Comparison of ENCODE assay signal across 6 cellular contexts in the genomic region with DNA sequence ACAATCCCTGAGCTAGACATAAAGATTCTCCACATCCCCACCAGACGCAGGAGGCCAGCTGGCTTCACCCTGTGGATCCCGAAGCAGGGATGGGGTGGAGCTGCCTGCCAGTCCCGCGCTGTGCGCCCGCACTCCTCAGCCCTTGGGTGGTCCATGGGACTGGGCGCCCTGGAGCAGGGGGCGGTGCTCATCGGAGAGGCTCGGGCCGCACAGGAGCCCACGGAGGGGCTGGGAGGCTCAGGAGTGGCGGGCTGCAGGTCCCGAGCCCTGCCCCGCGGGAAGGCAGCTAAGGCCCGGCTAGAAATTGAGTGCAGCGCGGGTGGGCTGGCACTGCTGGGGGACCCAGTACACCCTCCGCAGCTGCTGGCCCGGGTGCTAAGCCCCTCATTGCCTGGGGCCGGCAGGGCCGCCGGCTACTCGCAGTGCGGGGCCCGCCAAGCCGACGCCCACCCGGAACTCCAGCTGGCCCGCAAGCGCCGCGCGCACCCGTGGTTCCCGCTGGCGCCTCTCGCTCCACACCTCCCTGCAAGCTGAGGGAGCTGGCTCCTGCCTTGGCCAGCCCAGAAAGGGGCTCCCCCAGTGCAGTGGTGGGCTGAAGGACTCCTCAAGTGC.
DNase-seq lines count a peak whose midpoint lies in the region; ATAC-seq and TF ChIP-seq lines count a peak whose summit lies in the region.
"Not testable (repeated sequence)": the region's sequence is repeated elsewhere in the genome, so short reads cannot be mapped to it uniquely, and the experiment has no call there.

No MANE protein-coding gene starts in this region.

- intact Hi-C loops in left ventricle myocardium superior (cut with micrococcal nuclease); posterior vena cava (cut with DNase I); testis (cut with DNase I; ENCODE audit: low total_unique reads): not testable (repeated sequence)

- not testable (repeated sequence) for ATAC-seq in WTC11, left ventricle myocardium superior

- not testable (repeated sequence) for TF ChIP-seq CTCF in WTC11 (IDR thresholded peaks at IDR 0.05); chondrocyte (IDR thresholded peaks at IDR 0.05); testis (IDR thresholded peaks at IDR 0.05)

- not testable (repeated sequence) for H3K79me1 ChIP-seq in mesenchymal stem cell (replicated peaks; ENCODE audit: low read length, poor library complexity, severe bottlenecking)

- not testable (repeated sequence) for H3K27ac ChIP-seq in mesenchymal stem cell (ENCODE audit: low read length, poor library complexity, severe bottlenecking); testis

- not testable (repeated sequence) for H3K23ac ChIP-seq in mesenchymal stem cell (ENCODE audit: low read length in 2 of 2)

- not testable (repeated sequence) for H3K27me3 ChIP-seq in mesenchymal stem cell (ENCODE audit: control insufficient read depth in 1 of 2, insufficient read depth in 1 of 2, low read length in 2 of 2); testis

- H3K4ac ChIP-seq in mesenchymal stem cell (ENCODE audit: low read depth in 1 of 2, low read length in 2 of 2): not testable (repeated sequence)

- H2BK12ac ChIP-seq in mesenchymal stem cell (ENCODE audit: low read length in 2 of 2): not testable (repeated sequence)

- H3K9me3 ChIP-seq in mesenchymal stem cell (ENCODE audit: control insufficient read depth, low read length); testis: not testable (repeated sequence)

- not testable (repeated sequence) for H2BK15ac ChIP-seq in mesenchymal stem cell (ENCODE audit: low read depth, poor library complexity, severe bottlenecking)

- H2AK5ac ChIP-seq in mesenchymal stem cell (ENCODE audit: low read length, severe bottlenecking): not testable (repeated sequence)

- not testable (repeated sequence) for H3K4me1 Mint-ChIP-seq in WTC11; chondrocyte (ENCODE audit: low read depth)

- H2AFZ ChIP-seq in mesenchymal stem cell (ENCODE audit: low read depth, low read length): peak overlapping the region; percentile 53

- POLR2A ChIA-PET in WTC11 (lab: Charles Lee): not testable (repeated sequence)

- not testable (repeated sequence) for H3K4me1 ChIP-seq in mesenchymal stem cell (ENCODE audit: control insufficient read depth, insufficient read depth, low read depth, low read length); testis

- DNase-seq in WTC11 (ENCODE audit: low spot score) (peak; percentile 14), chondrocyte (ENCODE audit: low spot score) (peak; percentile 79), left ventricle myocardium superior (peak; percentile 24), posterior vena cava (ENCODE audit: low spot score) (peak; percentile 73), testis (peak; percentile 22)
- DNase-seq in mesenchymal stem cell: not testable (repeated sequence)

- H3K4me2 ChIP-seq in mesenchymal stem cell (ENCODE audit: low read length, poor library complexity, severe bottlenecking): not testable (repeated sequence)

- not testable (repeated sequence) for H2BK5ac ChIP-seq in mesenchymal stem cell (ENCODE audit: low read depth, low read length, poor library complexity, severe bottlenecking)

- H3K27me3 Mint-ChIP-seq in WTC11 (ENCODE audit: low read depth); chondrocyte (ENCODE audit: low read depth): not testable (repeated sequence)

- H2BK120ac ChIP-seq in mesenchymal stem cell (ENCODE audit: low read depth, low read length): not testable (repeated sequence)

- H3K27ac Mint-ChIP-seq in WTC11; chondrocyte (ENCODE audit: unreplicated experiment): not testable (repeated sequence)

- H3K14ac ChIP-seq in mesenchymal stem cell (ENCODE audit: low read length in 2 of 2): not testable (repeated sequence)

- not testable (repeated sequence) for H3K9me3 Mint-ChIP-seq in WTC11; chondrocyte (ENCODE audit: low read depth)

- H3K36me3 Mint-ChIP-seq in WTC11; chondrocyte (ENCODE audit: low read depth): not testable (repeated sequence)

- CTCF ChIA-PET in WTC11 (lab: Charles Lee): interaction anchor here (1.1 kb wide), 1 partner anchor 179 kb away, joined by 3 read pairs; no protein-coding TSS in a partner anchor

- WGBS in mesenchymal stem cell: 95% methylated on average over 39 of the region's 39 CpGs
- 55 to 80% methylated on average over 20 to 30 of the region's 39 CpGs for WGBS in testis, 2 donors

- not testable (repeated sequence) for TF ChIP-seq POLR2A in testis (IDR thresholded peaks at IDR 0.05)

- not testable (repeated sequence) for H4K8ac ChIP-seq in mesenchymal stem cell (ENCODE audit: low read length)

- not testable (repeated sequence) for H3K4me3 ChIP-seq in mesenchymal stem cell (ENCODE audit: insufficient read depth in 1 of 2, low read depth in 1 of 2, low read length in 2 of 2)
- peak overlapping the region; percentile 41 to 49 for H3K4me3 ChIP-seq in testis

- not testable (repeated sequence) for H3K4me3 Mint-ChIP-seq in WTC11; chondrocyte (ENCODE audit: unreplicated experiment)

- not testable (repeated sequence) for H3K36me3 ChIP-seq in mesenchymal stem cell (ENCODE audit: control insufficient read depth in 1 of 2, insufficient read depth in 2 of 2, low read depth in 1 of 2, low read length in 2 of 2); testis (ENCODE audit: low read depth, missing control alignments)

- H3K9ac ChIP-seq in mesenchymal stem cell (ENCODE audit: low read length): not testable (repeated sequence)

- H4K91ac ChIP-seq in mesenchymal stem cell (ENCODE audit: low read length): not testable (repeated sequence)

- H3K18ac ChIP-seq in mesenchymal stem cell (ENCODE audit: low read depth in 1 of 2, low read length in 2 of 2): not testable (repeated sequence)
